10 cellular contexts compared by ENCODE assay signal in genomic region chr2:114962551-114962950, GRCh38.
"Had no signal": no experiment of that assay in that cellular context is flagged by ENCODE, and none has a peak within 500 bp of the region (broad histone marks: within the 10 kb centered on the region; RNA-seq: fewer than 3 reads in every experiment).

No MANE protein-coding gene starts in this region.

- H2AFZ ChIP-seq: GM23248 had no signal

- H3K27ac ChIP-seq: GM23248, HL-60 had no signal

- H3K36me3 ChIP-seq: HAP-1 had no signal

- H3K36me3 Mint-ChIP-seq: IgD-negative memory B cell had no signal

- H3K27me3 Mint-ChIP-seq: IgD-negative memory B cell had no signal

- H3K9me3 ChIP-seq: HAP-1 had no signal

- H3K4me1 Mint-ChIP-seq: IgD-negative memory B cell had no signal

- ATAC-seq: HCT116, HepG2 had no signal

- H3K4me3 ChIP-seq: GM23248, HAP-1 had no signal

- H3K4me3 Mint-ChIP-seq: HFFc6, IgD-negative memory B cell had no signal

- H3K27ac Mint-ChIP-seq: HFFc6, IgD-negative memory B cell had no signal

- DNase-seq: GM23248, GOT3, H7, HFFc6, KBM-7 had no signal
